Comparison of ENCODE assay signal across 20 cellular contexts in the genomic region with DNA sequence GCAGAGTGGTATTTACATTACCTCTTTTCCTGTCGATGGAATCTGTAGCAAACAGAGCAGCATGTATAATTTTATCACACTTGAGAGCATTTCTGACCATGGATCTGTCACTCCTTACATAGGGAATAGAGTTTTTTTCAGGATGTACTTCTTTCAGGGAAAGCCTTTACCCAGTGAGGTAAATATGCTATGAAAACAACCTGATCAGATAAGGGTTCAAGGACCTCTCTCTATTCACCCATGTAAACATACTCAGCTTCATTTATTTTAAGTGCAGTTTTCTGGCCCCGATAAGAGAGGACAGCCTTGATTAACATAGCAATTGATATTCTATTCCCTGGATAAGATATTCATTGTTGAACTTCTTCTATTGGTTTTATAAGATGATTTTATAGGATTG.
DNase-seq lines count a peak whose midpoint lies in the region; ATAC-seq, FAIRE-seq and TF ChIP-seq lines count a peak whose summit lies in the region.
"Had no signal": no experiment of that assay in that cellular context is flagged by ENCODE, and none has a peak within 500 bp of the region (broad histone marks: within the 10 kb centered on the region; RNA-seq: fewer than 3 reads in every experiment).

No MANE protein-coding gene starts in this region.

- peak; percentile 11 for FAIRE-seq in GM19239 (lab: Jason Lieb, UNC)
- FAIRE-seq: A204.1, G401.6, GM12892, H54 had no signal

- H3K9me3 ChIP-seq in left lung: no peaks in the 10 kb centered on the region
- H3K9me3 ChIP-seq: BLaER1, Caco-2, HAP-1 had no signal

- intact Hi-C loops in left lung (cut with DNase I): no loop called here

- H3K36me3 ChIP-seq in left lung: no peaks in the 10 kb centered on the region
- H3K36me3 ChIP-seq: BLaER1, HAP-1 had no signal

- peak; percentile 56 for ATAC-seq in left lung
- no peak for ATAC-seq in GM18867 (IDR thresholded peaks at IDR 0.05; ENCODE audit: unreplicated experiment)
- ATAC-seq: CD8-positive, alpha-beta T cell had no signal

- no peak overlapping the region for H3K27ac ChIP-seq in left lung
- H3K27ac ChIP-seq: 22Rv1, BLaER1, C4-2B had no signal

- H3K4me3 ChIP-seq in left lung: no peak overlapping the region
- H3K4me3 ChIP-seq: BLaER1, HAP-1 had no signal

- DNase-seq in NCI-H1105 (lab: John Stamatoyannopoulos, UW): peak; percentile 0
- DNase-seq in NCI-H1105 treated with DMSO at 0.1 percent for 48 hours (lab: John Stamatoyannopoulos, UW): no peak
- DNase-seq in GM19239 (ENCODE audit: insufficient read length, low spot score): no peak
- DNase-seq in left lung: no peak
- DNase-seq in LoVo (ENCODE audit: low spot score): no peak
- no peak for DNase-seq in NCI-H2081 (lab: John Stamatoyannopoulos, UW)
- DNase-seq: Caco-2; CD4-positive, CD25-positive, alpha-beta regulatory T cell; CD8-positive, alpha-beta T cell; DND-41; GOT3 had no signal

- H3K4me1 ChIP-seq in left lung: no peaks in the 10 kb centered on the region
- H3K4me1 ChIP-seq: BLaER1, Caco-2, HAP-1 had no signal

- H3K27me3 ChIP-seq in left lung: peaks cover 0 to 14% of the 10 kb centered on the region in 2 donors
- H3K27me3 ChIP-seq: BLaER1 had no signal

- TF ChIP-seq CTCF in left lung (IDR thresholded peaks at IDR 0.05): no peak
